In genomic region chr13:38685974-38686571, GRCh38 we compare ENCODE assay signal across 1 cellular context.
TF ChIP-seq lines count a peak whose summit lies in the region.

No MANE protein-coding gene starts in this region.

TF ChIP-seq in GM23338, 12 proteins besides CTCF, POLR2A, EP300 and RAD21 (continued from another document):
- TF ChIP-seq ZNF462 (CRISPR knock-in tag; IDR thresholded peaks at IDR 0.05) (no peak), POLR2AphosphoS5 (IDR thresholded peaks at IDR 0.05; ENCODE audit: low read depth) (no peak), JUNB (IDR thresholded peaks at IDR 0.05; ENCODE audit: unreplicated experiment) (no peak), ETS1 (IDR thresholded peaks at IDR 0.05) (no peak)
TF ChIP-seq in GM23338: peak in this region for 0.
